ENCODE assay signal across 20 cellular contexts in the genomic region with DNA sequence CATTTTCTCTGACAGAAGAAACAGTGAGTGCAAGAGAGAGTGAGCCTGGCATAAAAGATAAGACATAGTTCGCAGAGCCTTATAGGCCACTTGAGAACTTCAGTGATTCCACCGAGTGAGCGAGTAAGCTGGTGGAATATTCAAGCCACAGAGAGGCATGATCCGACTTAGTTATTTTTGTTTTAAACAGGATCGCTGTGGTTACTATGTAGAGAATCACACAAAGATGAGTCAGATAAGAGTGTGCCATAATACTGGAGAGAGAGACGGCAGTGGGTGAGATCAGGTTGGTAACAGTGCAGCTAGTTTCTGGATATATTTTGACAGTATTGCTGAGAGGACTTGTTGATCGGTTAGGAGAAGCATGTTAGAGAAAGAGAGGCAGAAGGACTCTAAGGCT.
DNase-seq lines count a peak whose midpoint lies in the region; ATAC-seq, FAIRE-seq and TF ChIP-seq lines count a peak whose summit lies in the region.
"Had no signal": no experiment of that assay in that cellular context is flagged by ENCODE, and none has a peak within 500 bp of the region (broad histone marks: within the 10 kb centered on the region; RNA-seq: fewer than 3 reads in every experiment).

No MANE protein-coding gene starts in this region.

- no peak overlapping the region for H3K4me2 ChIP-seq in GM23248 (ENCODE audit: unreplicated experiment)
- H3K4me2 ChIP-seq: GM23338 had no signal

- H3F3A ChIP-seq in GM23248 (ENCODE audit: insufficient read depth), result no peaks in the 10 kb centered on the region

- TF ChIP-seq POLR2A in GM12892 (IDR thresholded peaks at IDR 0.05; ENCODE audit: low read depth, low read length), result no peak

- CTCF ChIA-PET in RWPE1 (lab: Yijun Ruan, JAX), result no interaction called here

- peaks cover 8% of the 10 kb centered on the region for H3K4me1 ChIP-seq in GM23248 (ENCODE audit: insufficient read depth)
- H3K4me1 ChIP-seq: pancreas, SJCRH30, tibial nerve had no signal

- POLR2A ChIA-PET in RWPE1 (lab: Yijun Ruan, JAX; ENCODE audit: low non-redundant PET), result no interaction called here

- no peaks in the 10 kb centered on the region for H3K9me3 ChIP-seq in GM23248 (ENCODE audit: low read depth)
- H3K9me3 ChIP-seq: pancreas, SJCRH30 had no signal

- no peak for ATAC-seq in HG02763 (IDR thresholded peaks at IDR 0.05; ENCODE audit: unreplicated experiment)
- ATAC-seq: effector memory CD8-positive, alpha-beta T cell; GM23338; pancreas had no signal

- H3K27me3 ChIP-seq in GM23248 (replicated peaks; ENCODE audit: insufficient read depth), result no peaks in the 10 kb centered on the region
- H3K27me3 ChIP-seq: pancreas, tibial nerve had no signal

- FAIRE-seq in GM12892 (lab: Jason Lieb, UNC), result no peak

- H3K9me2 ChIP-seq in GM23248 (ENCODE audit: insufficient read depth), result no peaks in the 10 kb centered on the region

- H3K27ac ChIP-seq in GM23248 (peak overlapping the region; percentile 17; the same call in 1 of the 2 replicates), RWPE1 (no peak overlapping the region)
- H3K27ac ChIP-seq: left ventricle myocardium inferior, pancreas, SJCRH30, tibial nerve had no signal

- no peak for TF ChIP-seq CTCF in RWPE1 (conservative IDR thresholded peaks at IDR 0.05; ENCODE audit: low read depth)

- H3K79me2 ChIP-seq in GM23248 (ENCODE audit: insufficient read depth), result no peaks in the 10 kb centered on the region

- WGBS in GM23248 (ENCODE audit: low coverage in 1 of 2, low lambda C conversion rate in 2 of 2, missing lambda C conversion rate in 2 of 2), 2 experiments, result 24 to 28% methylated on average over 7 of the region's 7 CpGs

- H4K20me1 ChIP-seq in GM23248 (ENCODE audit: insufficient read depth), result no peaks in the 10 kb centered on the region

- no peak overlapping the region for H3K9ac ChIP-seq in GM23248

- in situ Hi-C loops in GM23248 (cut with MboI), result no loop called here

- H2AFZ ChIP-seq in GM23248, result no peak overlapping the region
- H2AFZ ChIP-seq: GM23338 had no signal

- DNase-seq in GM23248 (peak; percentile 87), RWPE1 (ENCODE audit: low spot score) (peak; percentile 19), fibroblast of peridontal ligament (ENCODE audit: extremely low read depth) (peak; percentile 91), superior temporal gyrus (ENCODE audit: extremely low spot score) (peak; percentile 12), GM12892 (ENCODE audit: insufficient read length) (no peak)
- no peak for DNase-seq in activated naive CD4-positive, alpha-beta T cell (lab: John Stamatoyannopoulos, UW)
- DNase-seq: activated CD4-positive, alpha-beta T cell treated with anti-CD3 and anti-CD28 coated beads, Interleukin-2, amount 10 ng/mL, durations not matched to agents 24 days and 14 days; activated naive CD8-positive, alpha-beta T cell treated with anti-CD3 and anti-CD28 coated beads for 36 hours; CD4-positive, alpha-beta T cell; effector memory CD8-positive, alpha-beta T cell; foreskin melanocyte; left ventricle myocardium inferior; NCI-H2081 treated with DMSO at 0.1 percent for 48 hours; NCI-H524; pancreas; SJCRH30; T1000 had no signal

- H3K36me3 ChIP-seq in GM23248 (ENCODE audit: low read depth), result no peaks in the 10 kb centered on the region
- H3K36me3 ChIP-seq: left ventricle myocardium inferior, pancreas, SJCRH30, tibial nerve had no signal

- no peak overlapping the region for H3K4me3 ChIP-seq in GM23248
- H3K4me3 ChIP-seq: GM23338, left ventricle myocardium inferior, pancreas, SJCRH30, tibial nerve had no signal

Comparison
In these comparisons a context has a peak if more than half of its experiments do, and no peak if none do; other contexts are left out.
1. DNase-seq: peak in GM23248 (single experiment), RWPE1 (single experiment), fibroblast of peridontal ligament (single experiment) and superior temporal gyrus (single experiment); none in activated naive CD4-positive, alpha-beta T cell (0 of 4) and GM12892 (single experiment).